In the genomic region with DNA sequence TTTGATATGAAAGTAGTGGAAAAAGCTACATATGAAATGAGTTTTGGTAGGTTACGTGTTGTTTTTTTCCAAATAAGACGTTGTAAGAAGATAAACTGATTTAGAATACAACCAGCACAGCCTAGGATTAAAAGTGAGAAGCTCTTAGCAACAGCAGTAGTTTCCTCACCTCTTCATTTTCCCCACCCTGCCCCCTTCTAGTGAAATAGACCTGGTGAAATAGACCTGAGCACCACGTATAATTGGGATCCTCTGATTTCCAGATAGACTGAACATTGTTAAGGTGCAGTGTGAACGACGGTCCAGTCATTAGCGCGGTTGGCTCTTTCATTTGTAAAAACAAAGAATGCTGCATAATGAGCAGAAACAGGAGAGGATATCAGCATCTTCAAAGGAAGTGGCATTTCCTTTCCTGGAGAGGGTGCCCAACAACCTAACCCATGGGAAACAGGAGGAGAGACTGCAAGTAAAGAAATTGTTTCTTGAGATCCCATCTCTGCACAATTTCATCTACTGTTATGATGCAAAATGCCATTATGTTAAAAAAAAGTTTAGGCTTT, we compare ENCODE assay signal across 1 cellular context.
TF ChIP-seq lines count a peak whose summit lies in the region.

No MANE protein-coding gene starts in this region.

TF ChIP-seq in GM23338, 12 proteins besides CTCF, POLR2A, EP300 and RAD21 (continued from another document):
- TF ChIP-seq ZNF462 (CRISPR knock-in tag; IDR thresholded peaks at IDR 0.05) = no peak
- no peak for TF ChIP-seq CREB1 (CRISPR knock-in tag; IDR thresholded peaks at IDR 0.05; ENCODE audit: low read depth)
- TF ChIP-seq JUNB (IDR thresholded peaks at IDR 0.05; ENCODE audit: unreplicated experiment) = no peak
- no peak for TF ChIP-seq ZNF114 (CRISPR knock-in tag; IDR thresholded peaks at IDR 0.05)
- TF ChIP-seq REST (IDR thresholded peaks at IDR 0.05; ENCODE audit: unreplicated experiment) = no peak
- TF ChIP-seq EZH2phosphoT487 (IDR thresholded peaks at IDR 0.05; ENCODE audit: unreplicated experiment) = no peak
- TF ChIP-seq POLR2AphosphoS5 (IDR thresholded peaks at IDR 0.05; ENCODE audit: low read depth) = no peak
- TF ChIP-seq NANOG (IDR thresholded peaks at IDR 0.05; ENCODE audit: borderline replicate concordance) = no peak
- TF ChIP-seq STAT1 (IDR thresholded peaks at IDR 0.05; ENCODE audit: unreplicated experiment) = no peak
- TF ChIP-seq EZH2 (IDR thresholded peaks at IDR 0.05; ENCODE audit: low read depth, unreplicated experiment) = no peak
